Comparison of ENCODE assay signal across 23 cellular contexts in the genomic region with DNA sequence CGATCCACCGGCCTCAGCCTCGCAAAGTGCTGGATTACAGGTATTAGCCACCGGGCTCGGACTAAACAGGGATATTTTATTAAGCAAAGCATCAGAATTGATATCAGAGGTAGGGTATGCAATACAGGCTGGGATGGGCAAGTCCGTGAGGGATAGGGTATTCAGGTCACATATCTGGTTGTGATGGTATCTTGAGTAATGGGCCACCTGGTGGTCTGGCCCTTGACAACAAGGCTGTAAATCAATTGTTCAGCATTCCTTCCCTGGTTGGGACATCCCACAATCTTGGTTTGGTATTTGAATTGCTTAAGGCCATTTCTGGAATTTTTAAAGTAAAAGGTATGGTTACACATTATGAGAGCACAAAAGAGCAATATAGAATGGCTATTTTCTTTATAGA.
"Had no signal": no experiment of that assay in that cellular context is flagged by ENCODE, and none has a peak within 500 bp of the region (broad histone marks: within the 10 kb centered on the region; RNA-seq: fewer than 3 reads in every experiment).

No MANE protein-coding gene starts in this region.

- H3K4me3 Mint-ChIP-seq: central memory CD8-positive, alpha-beta T cell; naive B cell; nephron; stimulated activated memory B cell treated with anti-CD40 and anti-IgM and Interleukin-4, amounts not matched to agents 10 μg/mL and 1 μg/mL and 100 μg/mL, for 72 hours; stimulated activated naive CD8-positive, alpha-beta T cell treated with anti-CD3 and anti-CD28 coated beads, Interleukin-15, Interleukin-2, amounts not matched to agents 100 ng/mL and 50 ng/mL, for 24 hours had no signal

- DNase-seq: cortex of kidney; dorsolateral prefrontal cortex; effector CD8-positive, alpha-beta T cell; glutamatergic neuron; midbrain; naive B cell; psoas muscle; retina; right lobe of liver; stimulated activated CD4-positive, alpha-beta T cell treated with anti-CD3 and anti-CD28 coated beads, Interleukin-4, amount 100 ng/mL, for 1 hour; stimulated activated CD8-positive, alpha-beta memory T cell treated with anti-CD3 and anti-CD28 coated beads, Interleukin-4, amount 100 ng/mL, for 48 hours had no signal

- H3K4me1 ChIP-seq: gastroesophageal sphincter, parathyroid adenoma, psoas muscle, tibial nerve had no signal

- H3K27me3 ChIP-seq: dorsolateral prefrontal cortex, gastroesophageal sphincter, right lobe of liver, tibial nerve had no signal

- H3K27ac Mint-ChIP-seq: naive B cell; nephron; stimulated activated memory B cell treated with anti-CD40 and anti-IgM and Interleukin-4, amounts not matched to agents 10 μg/mL and 1 μg/mL and 100 μg/mL, for 72 hours; stimulated activated naive CD8-positive, alpha-beta T cell treated with anti-CD3 and anti-CD28 coated beads, Interleukin-15, Interleukin-2, amounts not matched to agents 100 ng/mL and 50 ng/mL, for 24 hours had no signal

- H3K9ac ChIP-seq: parathyroid adenoma had no signal

- H3K4me3 ChIP-seq: dorsolateral prefrontal cortex, gastroesophageal sphincter, psoas muscle, right lobe of liver, tibial nerve had no signal

- H3K27me3 Mint-ChIP-seq: central memory CD8-positive, alpha-beta T cell; naive B cell; stimulated activated memory B cell treated with anti-CD40 and anti-IgM and Interleukin-4, amounts not matched to agents 10 μg/mL and 1 μg/mL and 100 μg/mL, for 72 hours; stimulated activated naive CD8-positive, alpha-beta T cell treated with anti-CD3 and anti-CD28 coated beads, Interleukin-15, Interleukin-2, amounts not matched to agents 100 ng/mL and 50 ng/mL, for 24 hours had no signal

- H3K27ac ChIP-seq: dorsolateral prefrontal cortex, gastroesophageal sphincter, parathyroid adenoma, psoas muscle, right lobe of liver, tibial nerve had no signal

- H3K36me3 Mint-ChIP-seq: naive B cell; stimulated activated memory B cell treated with anti-CD40 and anti-IgM and Interleukin-4, amounts not matched to agents 10 μg/mL and 1 μg/mL and 100 μg/mL, for 72 hours had no signal

- H3K4me1 Mint-ChIP-seq: central memory CD8-positive, alpha-beta T cell; naive B cell; nephron; stimulated activated memory B cell treated with anti-CD40 and anti-IgM and Interleukin-4, amounts not matched to agents 10 μg/mL and 1 μg/mL and 100 μg/mL, for 72 hours had no signal

- ATAC-seq: esophagus mucosa; gastroesophageal sphincter; left lobe of liver; psoas muscle; right lobe of liver; stimulated activated memory B cell treated with anti-CD40 and anti-IgM and Interleukin-4, amounts not matched to agents 10 μg/mL and 1 μg/mL and 100 μg/mL, for 72 hours had no signal

- H3K9me3 Mint-ChIP-seq: nephron had no signal

- H3K9me3 ChIP-seq: gastroesophageal sphincter, psoas muscle, right lobe of liver, tibial nerve had no signal

- H3K36me3 ChIP-seq: gastroesophageal sphincter, right lobe of liver, tibial nerve had no signal

- FAIRE-seq: endometrium, islet of Langerhans, urothelium cell line had no signal
